Comparison of ENCODE assay signal across 16 cellular contexts in the genomic region with DNA sequence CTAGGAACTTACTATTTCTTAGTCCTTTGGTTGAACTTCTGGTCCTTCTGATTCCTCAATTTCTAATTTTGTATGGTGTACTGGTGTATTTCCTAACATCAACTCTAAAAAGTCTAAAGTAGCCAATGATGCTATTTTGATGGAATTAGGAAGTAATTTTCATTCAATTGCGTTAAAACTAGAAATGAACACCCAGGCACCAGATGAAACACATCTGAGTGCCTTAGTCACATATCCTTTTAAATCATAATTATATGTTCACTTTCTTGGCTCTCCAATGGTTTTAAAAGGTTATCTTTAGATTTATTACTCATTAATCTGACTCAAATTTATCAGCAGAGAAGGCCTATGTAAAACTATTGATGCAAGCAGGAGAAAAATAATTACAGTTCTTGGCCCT.
DNase-seq lines count a peak whose midpoint lies in the region; ATAC-seq and TF ChIP-seq lines count a peak whose summit lies in the region.
"Had no signal": no experiment of that assay in that cellular context is flagged by ENCODE, and none has a peak within 500 bp of the region (broad histone marks: within the 10 kb centered on the region; RNA-seq: fewer than 3 reads in every experiment).

No MANE protein-coding gene starts in this region.

- peaks cover 17% of the 10 kb centered on the region for H3K4me1 Mint-ChIP-seq in WTC11

- H3K27me3 Mint-ChIP-seq in WTC11 (ENCODE audit: low read depth), result no peaks in the 10 kb centered on the region

- TF ChIP-seq EP300 in gastroesophageal sphincter (IDR thresholded peaks at IDR 0.05), result no peak

- H3K27ac ChIP-seq in ACC112 (ENCODE audit: low read depth, low read length) (peak overlapping the region; percentile 93), gastroesophageal sphincter (peak overlapping the region; percentile 76 to 95 (median 84)), osteoblast (ENCODE audit: low read depth, low read length) (peak overlapping the region; percentile 94), SJCRH30 (no peak overlapping the region; the same call in 1 of the 2 replicates)

- TF ChIP-seq CTCF in gastroesophageal sphincter (IDR thresholded peaks at IDR 0.05) (no peak), osteoblast (IDR thresholded peaks at IDR 0.05; ENCODE audit: extremely low read depth, low read depth, low read length) (no peak), WTC11 (IDR thresholded peaks at IDR 0.05) (no peak)

- no peak for TF ChIP-seq POLR2A in gastroesophageal sphincter (IDR thresholded peaks at IDR 0.05)

- 8 to 13% methylated on average over 1 of the region's 1 CpG for WGBS in gastroesophageal sphincter (ENCODE audit: low coverage in 1 of 2), 2 donors

- H2AFZ ChIP-seq in ACC112 (ENCODE audit: low read length, unreplicated experiment) (peak overlapping the region; percentile 28), osteoblast (ENCODE audit: low read length) (no peak overlapping the region)

- H3K27me3 ChIP-seq in ACC112 (ENCODE audit: insufficient read depth, low read length) (no peaks in the 10 kb centered on the region), gastroesophageal sphincter (no peaks in the 10 kb centered on the region), osteoblast (ENCODE audit: insufficient read depth, low read length) (no peaks in the 10 kb centered on the region), SJCRH30 (no peaks in the 10 kb centered on the region)
- H3K27me3 ChIP-seq: Peyer's patch, spleen, testis had no signal

- no peaks in the 10 kb centered on the region for H3K9me3 Mint-ChIP-seq in WTC11
- H3K9me3 Mint-ChIP-seq: neural crest cell had no signal

- peak; percentile 63 for ATAC-seq in gastroesophageal sphincter
- ATAC-seq in WTC11, result no peak
- ATAC-seq: esophagus mucosa had no signal

- H3K4me3 Mint-ChIP-seq in WTC11, result no peak overlapping the region
- H3K4me3 Mint-ChIP-seq: neural crest cell had no signal

- peaks cover 8% of the 10 kb centered on the region for H3K79me2 ChIP-seq in ACC112 (ENCODE audit: control insufficient read depth, insufficient read depth, low read length, unreplicated experiment)
- no peaks in the 10 kb centered on the region for H3K79me2 ChIP-seq in osteoblast (ENCODE audit: insufficient read depth, low read length)

- H3K9me3 ChIP-seq in gastroesophageal sphincter (no peaks in the 10 kb centered on the region), osteoblast (ENCODE audit: low read depth, low read length) (no peaks in the 10 kb centered on the region), SJCRH30 (replicated peaks) (no peaks in the 10 kb centered on the region)
- H3K9me3 ChIP-seq: Peyer's patch, spleen, testis had no signal

- H3K4me1 ChIP-seq in ACC112 (ENCODE audit: control insufficient read depth, insufficient read depth, low read length, unreplicated experiment) (peaks cover 43% of the 10 kb centered on the region), gastroesophageal sphincter (peaks cover 6 to 81% (median 18%) of the 10 kb centered on the region in 3 donors), osteoblast (ENCODE audit: insufficient read depth, low read length) (peaks cover 20% of the 10 kb centered on the region), SJCRH30 (peaks cover 14% of the 10 kb centered on the region)
- H3K4me1 ChIP-seq: Peyer's patch, spleen, testis had no signal

- POLR2A ChIA-PET in WTC11 (lab: Charles Lee), result no interaction called here

- H3K27ac Mint-ChIP-seq in WTC11, result no peak overlapping the region

- H3K4me2 ChIP-seq in osteoblast (ENCODE audit: insufficient read depth, low read length), result no peak overlapping the region

- no peaks in the 10 kb centered on the region for H3K36me3 Mint-ChIP-seq in WTC11

- CTCF ChIA-PET in WTC11 (lab: Charles Lee), result no interaction called here

- H4K20me1 ChIP-seq in osteoblast (ENCODE audit: insufficient read depth, low read length), result no peaks in the 10 kb centered on the region

- peak; percentile 20 for DNase-seq in astrocyte of the hippocampus (ENCODE audit: low read depth, low spot score)
- no peak for DNase-seq in osteoblast (ENCODE audit: insufficient read length, low spot score, missing footprints)
- no peak for DNase-seq in SJCRH30
- no peak for DNase-seq in WTC11 (ENCODE audit: low spot score)
- DNase-seq in NCI-H2196 treated with DMSO at 0.1 percent for 48 hours (lab: John Stamatoyannopoulos, UW; ENCODE audit: unreplicated experiment), result no peak
- DNase-seq in NCI-H526 treated with DMSO at 0.1 percent for 48 hours (lab: John Stamatoyannopoulos, UW), result no peak
- DNase-seq: activated CD4-positive, alpha-beta T cell treated with anti-CD3 and anti-CD28 coated beads, Interleukin-2, amount 50 U/mL, for 48 hours; NCI-H1105; Peyer's patch; spleen; T-helper 2 cell; testis had no signal

- H3K36me3 ChIP-seq in ACC112 (ENCODE audit: insufficient read depth, low read length) (no peaks in the 10 kb centered on the region), gastroesophageal sphincter (no peaks in the 10 kb centered on the region), osteoblast (ENCODE audit: insufficient read depth, low read length) (no peaks in the 10 kb centered on the region), SJCRH30 (no peaks in the 10 kb centered on the region)
- H3K36me3 ChIP-seq: Peyer's patch, spleen had no signal

- peak overlapping the region; percentile 67; the same call in 1 of the 2 replicates for H3K4me3 ChIP-seq in ACC112 (ENCODE audit: low read depth, low read length)
- H3K4me3 ChIP-seq in gastroesophageal sphincter, result no peak overlapping the region
- H3K4me3 ChIP-seq in osteoblast (ENCODE audit: insufficient read depth, low read length), result no peak overlapping the region
- H3K4me3 ChIP-seq in SJCRH30, result no peak overlapping the region
- H3K4me3 ChIP-seq: Peyer's patch, spleen, testis had no signal

TF ChIP-seq in WTC11, 78 proteins besides CTCF, POLR2A, EP300 and RAD21:
- TF ChIP-seq HMGA2 (CRISPR knock-in tag; IDR thresholded peaks at IDR 0.05) (no peak), MXD4 (CRISPR knock-in tag; IDR thresholded peaks at IDR 0.05; ENCODE audit: borderline replicate concordance) (no peak), FOXJ3 (CRISPR knock-in tag; IDR thresholded peaks at IDR 0.05; ENCODE audit: borderline replicate concordance) (no peak)
- TF ChIP-seq, protein P1, sequence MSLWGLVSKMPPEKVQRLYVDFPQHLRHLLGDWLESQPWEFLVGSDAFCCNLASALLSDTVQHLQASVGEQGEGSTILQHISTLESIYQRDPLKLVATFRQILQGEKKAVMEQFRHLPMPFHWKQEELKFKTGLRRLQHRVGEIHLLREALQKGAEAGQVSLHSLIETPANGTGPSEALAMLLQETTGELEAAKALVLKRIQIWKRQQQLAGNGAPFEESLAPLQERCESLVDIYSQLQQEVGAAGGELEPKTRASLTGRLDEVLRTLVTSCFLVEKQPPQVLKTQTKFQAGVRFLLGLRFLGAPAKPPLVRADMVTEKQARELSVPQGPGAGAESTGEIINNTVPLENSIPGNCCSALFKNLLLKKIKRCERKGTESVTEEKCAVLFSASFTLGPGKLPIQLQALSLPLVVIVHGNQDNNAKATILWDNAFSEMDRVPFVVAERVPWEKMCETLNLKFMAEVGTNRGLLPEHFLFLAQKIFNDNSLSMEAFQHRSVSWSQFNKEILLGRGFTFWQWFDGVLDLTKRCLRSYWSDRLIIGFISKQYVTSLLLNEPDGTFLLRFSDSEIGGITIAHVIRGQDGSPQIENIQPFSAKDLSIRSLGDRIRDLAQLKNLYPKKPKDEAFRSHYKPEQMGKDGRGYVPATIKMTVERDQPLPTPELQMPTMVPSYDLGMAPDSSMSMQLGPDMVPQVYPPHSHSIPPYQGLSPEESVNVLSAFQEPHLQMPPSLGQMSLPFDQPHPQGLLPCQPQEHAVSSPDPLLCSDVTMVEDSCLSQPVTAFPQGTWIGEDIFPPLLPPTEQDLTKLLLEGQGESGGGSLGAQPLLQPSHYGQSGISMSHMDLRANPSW (CRISPR knock-in tag; conservative IDR thresholded peaks at IDR 0.05; ENCODE audit: low read depth), result no peak
